Comparison of ENCODE assay signal across 8 cellular contexts in genomic region chr6:155327326-155328073, GRCh38. TPM values are rescaled to one million over a fixed set of nuclear protein-coding genes. Genes with fewer than 3 reads are reported as not detected.
DNase-seq lines count a peak whose midpoint lies in the region; ATAC-seq and TF ChIP-seq lines count a peak whose summit lies in the region.

No MANE protein-coding gene starts in this region.

- no peaks in the 10 kb centered on the region for H3K36me3 ChIP-seq in GM23338 (ENCODE audit: insufficient read depth)

- H3K9me3 Mint-ChIP-seq in GM23338 = no peaks in the 10 kb centered on the region

- no peak overlapping the region for H2AFZ ChIP-seq in GM23338

- H3K27me3 Mint-ChIP-seq in GM23338 (ENCODE audit: insufficient read depth, low read depth, poor library complexity) = no peaks in the 10 kb centered on the region

- no peaks in the 10 kb centered on the region for H3K79me2 ChIP-seq in GM23338 (replicated peaks; ENCODE audit: insufficient read depth)

- H3K4me3 ChIP-seq in GM23338 = no peak overlapping the region

- peak; percentile 50 for ATAC-seq in GM23338

- H3K4me1 ChIP-seq in GM23338 (ENCODE audit: insufficient read depth) = peaks cover 6% of the 10 kb centered on the region; the same call in 1 of the 2 replicates

- no peak overlapping the region for H3K4me2 ChIP-seq in GM23338

- no peaks in the 10 kb centered on the region for H3K9me2 ChIP-seq in GM23338 (ENCODE audit: insufficient read depth)

- H3K27ac ChIP-seq in GM23338 (ENCODE audit: low read depth) = no peak overlapping the region

- H4K20me1 ChIP-seq in GM23338 (replicated peaks; ENCODE audit: insufficient read depth) = no peaks in the 10 kb centered on the region

- peak; percentile 82 to 90 for TF ChIP-seq CTCF in GM23338 (conservative IDR thresholded peaks at IDR 0.05; ENCODE audit: low read depth in 2 of 2)

- H3K36me3 Mint-ChIP-seq in GM23338 (ENCODE audit: low read depth) = no peaks in the 10 kb centered on the region

- DNase-seq in DMS53 (lab: John Stamatoyannopoulos, UW) (peak; percentile 82), GM23338 (ENCODE audit: low spot score) (peak; percentile 77), NCI-H1048 (lab: John Stamatoyannopoulos, UW) (peak; percentile 5), T-helper 2 cell (peak; percentile 17 to 65 (median 33)), amniotic stem cell (lab: John Stamatoyannopoulos, UW) (peak; percentile 53), iPS-NIHi11 (ENCODE audit: low spot score) (peak; percentile 30), occipital lobe (lab: John Stamatoyannopoulos, UW) (no peak)
- DNase-seq in stimulated activated CD4-positive, alpha-beta T cell treated with anti-CD3 and anti-CD28 coated beads, Interleukin-15, amount 100 ng/mL, for 1 hour (ENCODE audit: low read depth in 1 of 2, low spot score in 1 of 2) = peak; percentile 20 to 46

- H3K27ac Mint-ChIP-seq in GM23338 = no peak overlapping the region

- H3F3A ChIP-seq in GM23338 (replicated peaks; ENCODE audit: low read depth) = no peaks in the 10 kb centered on the region

- no peaks in the 10 kb centered on the region for H3K27me3 ChIP-seq in GM23338 (ENCODE audit: insufficient read depth)

- no peak overlapping the region for H3K4me3 Mint-ChIP-seq in GM23338

- peaks cover 13% of the 10 kb centered on the region for H3K4me1 Mint-ChIP-seq in GM23338

TF ChIP-seq in GM23338, 12 proteins besides CTCF, POLR2A, EP300 and RAD21:
- TF ChIP-seq STAT1 (IDR thresholded peaks at IDR 0.05; ENCODE audit: unreplicated experiment) = no peak
- no peak for TF ChIP-seq CREB1 (CRISPR knock-in tag; IDR thresholded peaks at IDR 0.05; ENCODE audit: low read depth)
- TF ChIP-seq POLR2AphosphoS5 (IDR thresholded peaks at IDR 0.05; ENCODE audit: low read depth) = no peak

RNA-seq across cellular contexts. Expression of gene TFB1M, which starts 13.2 kb away (rescaled TPM):
- total RNA-seq in GM23338 (2014; rRNA removed; shearing (Covaris generic)) = 37.5 and 51.1 TPM in 2 replicates
- polyA plus RNA-seq in GM23338 (2016; fragmentation: Nextera tagmentation; extraction: Ambion mirVana) = 66.9 and 69.6 TPM in 2 replicates
- total RNA-seq in occipital lobe = 17.2 TPM
